Comparison of ENCODE assay signal across 23 cellular contexts in genomic region chr6:140225587-140226438, GRCh38.
DNase-seq lines count a peak whose midpoint lies in the region; ATAC-seq, FAIRE-seq and TF ChIP-seq lines count a peak whose summit lies in the region.
"Had no signal": no experiment of that assay in that cellular context is flagged by ENCODE, and none has a peak within 500 bp of the region (broad histone marks: within the 10 kb centered on the region; RNA-seq: fewer than 3 reads in every experiment).

No MANE protein-coding gene starts in this region.

- H3K4me2 ChIP-seq in mammary epithelial cell (ENCODE audit: insufficient read depth, low read depth, low read length) (no peak overlapping the region), astrocyte (ENCODE audit: low read length) (peak overlapping the region; percentile 7)

- no peaks in the 10 kb centered on the region for H4K20me1 ChIP-seq in mammary epithelial cell (ENCODE audit: insufficient read depth, low read length)
- no peaks in the 10 kb centered on the region for H4K20me1 ChIP-seq in astrocyte (ENCODE audit: insufficient read depth, low read length)

- H3K27ac ChIP-seq in mammary epithelial cell (ENCODE audit: insufficient read depth, low read depth, low read length), result no peak overlapping the region
- H3K27ac ChIP-seq in breast epithelium, result no peak overlapping the region
- no peak overlapping the region for H3K27ac ChIP-seq in astrocyte (ENCODE audit: low read depth, low read length)
- H3K27ac ChIP-seq: adrenal gland, right atrium auricular region, vagina had no signal

- TF ChIP-seq CTCF in mammary epithelial cell (conservative IDR thresholded peaks at IDR 0.05 in 1 of 2, IDR thresholded peaks at IDR 0.05 in 1 of 2; ENCODE audit: extremely low read depth in 1 of 2, insufficient read depth in 1 of 2, low read depth in 1 of 2, low read length in 2 of 2), result no peak
- no peak for TF ChIP-seq CTCF in breast epithelium (IDR thresholded peaks at IDR 0.05)
- TF ChIP-seq CTCF in astrocyte (IDR thresholded peaks at IDR 0.05; ENCODE audit: insufficient read depth, low read depth, low read length), result no peak
- no peak for TF ChIP-seq CTCF in foreskin fibroblast (IDR thresholded peaks at IDR 0.05; ENCODE audit: low read depth, low read length)

- H3K79me2 ChIP-seq in mammary epithelial cell (ENCODE audit: insufficient read depth, low read length), result no peaks in the 10 kb centered on the region
- H3K79me2 ChIP-seq in astrocyte (ENCODE audit: insufficient read depth, low read length), result no peaks in the 10 kb centered on the region

- CTCF ChIA-PET in mammary epithelial cell (lab: Charles Lee; ENCODE audit: low non-redundant PET), result no interaction called here

- H3K27me3 Mint-ChIP-seq in astrocyte (ENCODE audit: low read depth, unreplicated experiment), result no peaks in the 10 kb centered on the region

- TF ChIP-seq POLR2A in breast epithelium (IDR thresholded peaks at IDR 0.05), result no peak

- no peak overlapping the region for H3K4me3 Mint-ChIP-seq in astrocyte (ENCODE audit: unreplicated experiment)
- H3K4me3 Mint-ChIP-seq: activated CD8-positive, alpha-beta memory T cell treated with anti-CD3 and anti-CD28 coated beads, Interleukin-2, amount 10 ng/mL, durations not matched to agents 7 days and 5 days; CD8-positive, alpha-beta memory T cell; nephron progenitor cell had no signal

- in situ Hi-C loops in mammary epithelial cell (cut with MboI; ENCODE audit: low sequenced_read_pairs in 2 of 2), result no loop called here

- peak; percentile 26 for DNase-seq in mammary epithelial cell
- DNase-seq in breast epithelium (ENCODE audit: low spot score in 2 of 2), result no peak
- DNase-seq in astrocyte (ENCODE audit: low read depth), result peak; percentile 76
- DNase-seq in foreskin fibroblast, result peak; percentile 52 to 66
- DNase-seq in stromal cell of bone marrow (ENCODE audit: low read depth), result peak; percentile 29
- DNase-seq in left lobe of liver (ENCODE audit: low spot score), result no peak
- DNase-seq: ACHN; activated CD4-positive, alpha-beta T cell treated with anti-CD3 and anti-CD28 coated beads for 1 hour; activated CD8-positive, alpha-beta memory T cell treated with anti-CD3 and anti-CD28 coated beads, Interleukin-2, amount 10 ng/mL, durations not matched to agents 7 days and 5 days; CD8-positive, alpha-beta memory T cell; DMS79 treated with DMSO at 0.1 percent for 48 hours; glutamatergic neuron; NCI-H1930; NCI-H524; nephron progenitor cell; substantia nigra; T1000 had no signal

- peak; percentile 69 for FAIRE-seq in astrocyte (lab: Jason Lieb, UNC)
- FAIRE-seq: GM19239 had no signal

- ATAC-seq in GM21381 (IDR thresholded peaks at IDR 0.05; ENCODE audit: unreplicated experiment) (no peak), left lobe of liver (no peak), GM21390 (IDR thresholded peaks at IDR 0.05; ENCODE audit: unreplicated experiment) (no peak)
- ATAC-seq: activated CD8-positive, alpha-beta memory T cell treated with anti-CD3 and anti-CD28 coated beads, Interleukin-2, amount 10 ng/mL, durations not matched to agents 7 days and 5 days had no signal

- H3K4me3 ChIP-seq in mammary epithelial cell (replicated peaks in 1 of 3; ENCODE audit: insufficient read depth in 1 of 3, low read depth in 2 of 3, low read length in 3 of 3) (no peak overlapping the region), breast epithelium (no peak overlapping the region), astrocyte (ENCODE audit: insufficient read depth, low read depth, low read length) (no peak overlapping the region), foreskin fibroblast (ENCODE audit: low read depth in 1 of 2, low read length in 2 of 2) (no peak overlapping the region)
- H3K4me3 ChIP-seq: adrenal gland, right atrium auricular region, vagina had no signal

- BruUV-seq in mammary epithelial cell (replicated peaks; lab: Mats Ljungman, UMichigan), result no TSS peak

- dilution Hi-C loops in mammary epithelial cell (cut with HindIII; ENCODE audit: low sequenced_read_pairs), result no loop called here

- no peaks in the 10 kb centered on the region for H3K36me3 ChIP-seq in mammary epithelial cell (ENCODE audit: insufficient read depth, low read length)
- no peaks in the 10 kb centered on the region for H3K36me3 ChIP-seq in breast epithelium
- no peaks in the 10 kb centered on the region for H3K36me3 ChIP-seq in astrocyte (ENCODE audit: insufficient read depth, low read length)
- H3K36me3 ChIP-seq: adrenal gland, right atrium auricular region, vagina had no signal

- H2AFZ ChIP-seq in mammary epithelial cell (ENCODE audit: low read depth, low read length), result no peak overlapping the region
- no peak overlapping the region for H2AFZ ChIP-seq in astrocyte (ENCODE audit: low read depth, low read length)

- H3K4me1 Mint-ChIP-seq in astrocyte (ENCODE audit: low read depth, unreplicated experiment), result peaks cover 7% of the 10 kb centered on the region
- H3K4me1 Mint-ChIP-seq: activated CD8-positive, alpha-beta memory T cell treated with anti-CD3 and anti-CD28 coated beads, Interleukin-2, amount 10 ng/mL, durations not matched to agents 7 days and 5 days; CD8-positive, alpha-beta memory T cell had no signal

- H3K4me1 ChIP-seq in mammary epithelial cell (ENCODE audit: insufficient read depth, low read length) (no peaks in the 10 kb centered on the region), breast epithelium (no peaks in the 10 kb centered on the region), astrocyte (ENCODE audit: insufficient read depth, low read length) (no peaks in the 10 kb centered on the region)
- H3K4me1 ChIP-seq: right atrium auricular region, vagina had no signal

- H3K9ac ChIP-seq in mammary epithelial cell (ENCODE audit: insufficient read depth, low read length), result no peak overlapping the region
- H3K9ac ChIP-seq in astrocyte (ENCODE audit: low read length), result no peak overlapping the region

- H3K27me3 ChIP-seq in mammary epithelial cell (ENCODE audit: insufficient read depth, low read length) (no peaks in the 10 kb centered on the region), breast epithelium (no peaks in the 10 kb centered on the region), astrocyte (ENCODE audit: insufficient read depth, low read length) (no peaks in the 10 kb centered on the region)
- H3K27me3 ChIP-seq: adrenal gland, right atrium auricular region, vagina had no signal

- no peaks in the 10 kb centered on the region for H3K9me3 ChIP-seq in mammary epithelial cell (replicated peaks; ENCODE audit: insufficient read depth, low read length)
- no peaks in the 10 kb centered on the region for H3K9me3 ChIP-seq in breast epithelium
- H3K9me3 ChIP-seq in astrocyte (ENCODE audit: insufficient read depth, low read depth, low read length), result no peaks in the 10 kb centered on the region
- H3K9me3 ChIP-seq: adrenal gland, right atrium auricular region, vagina had no signal

- H3K27ac Mint-ChIP-seq in astrocyte (ENCODE audit: unreplicated experiment), result peak overlapping the region; percentile 49
- H3K27ac Mint-ChIP-seq: activated CD8-positive, alpha-beta memory T cell treated with anti-CD3 and anti-CD28 coated beads, Interleukin-2, amount 10 ng/mL, durations not matched to agents 7 days and 5 days; CD8-positive, alpha-beta memory T cell; nephron progenitor cell had no signal

- WGBS in mammary epithelial cell (ENCODE audit: low coverage, missing lambda C conversion rate), result 79% methylated on average over 2 of the region's 2 CpGs

- no peaks in the 10 kb centered on the region for H3K9me3 Mint-ChIP-seq in astrocyte (ENCODE audit: unreplicated experiment)
- H3K9me3 Mint-ChIP-seq: CD8-positive, alpha-beta memory T cell had no signal

- intact Hi-C loops in mammary epithelial cell (cut with micrococcal nuclease) (no loop called here), breast epithelium (cut with DNase I; ENCODE audit: low total_unique reads) (no loop called here)

- H3K36me3 Mint-ChIP-seq in astrocyte (ENCODE audit: low read depth, unreplicated experiment), result no peaks in the 10 kb centered on the region
- H3K36me3 Mint-ChIP-seq: activated CD8-positive, alpha-beta memory T cell treated with anti-CD3 and anti-CD28 coated beads, Interleukin-2, amount 10 ng/mL, durations not matched to agents 7 days and 5 days; CD8-positive, alpha-beta memory T cell had no signal

Comparison
In these comparisons a context has a peak if more than half of its experiments do, and no peak if none do; other contexts are left out.
1. DNase-seq: peak in mammary epithelial cell (single experiment), astrocyte (single experiment), foreskin fibroblast (2 of 2) and stromal cell of bone marrow (single experiment); none in breast epithelium (0 of 2) and left lobe of liver (single experiment).